8 cellular contexts compared by ENCODE assay signal in genomic region chr11:30960387-30960992, GRCh38.
DNase-seq lines count a peak whose midpoint lies in the region; ATAC-seq and TF ChIP-seq lines count a peak whose summit lies in the region.

No MANE protein-coding gene starts in this region.

- no peaks in the 10 kb centered on the region for H3K36me3 Mint-ChIP-seq in mesothelial cell of epicardium

- no peaks in the 10 kb centered on the region for H3K9me3 Mint-ChIP-seq in mesothelial cell of epicardium

- no peak overlapping the region for H3K4me3 ChIP-seq in astrocyte of the cerebellum (ENCODE audit: low read depth, low read length)

- no peaks in the 10 kb centered on the region for H3K4me1 Mint-ChIP-seq in mesothelial cell of epicardium

- DNase-seq in NCI-H146 treated with DMSO at 0.1 percent for 48 hours (lab: John Stamatoyannopoulos, UW; ENCODE audit: unreplicated experiment), result peak; percentile 75
- peak; percentile 62 for DNase-seq in astrocyte of the cerebellum (ENCODE audit: low read depth)
- no peak for DNase-seq in mesothelial cell of epicardium (ENCODE audit: low spot score in 2 of 2, unreplicated experiment in 2 of 2)
- no peak for DNase-seq in sciatic nerve (ENCODE audit: low spot score)

- ATAC-seq in sciatic nerve (no peak), HG02759 (IDR thresholded peaks at IDR 0.05; ENCODE audit: unreplicated experiment) (no peak), HG02678 (IDR thresholded peaks at IDR 0.05; ENCODE audit: unreplicated experiment) (no peak), HG03432 (IDR thresholded peaks at IDR 0.05; ENCODE audit: unreplicated experiment) (no peak)

- in situ Hi-C loops in astrocyte of the cerebellum (cut with HindIII; ENCODE audit: low sequenced_read_pairs), result no loop called here

- peak; percentile 32; the same call in 1 of the 2 replicates for TF ChIP-seq CTCF in GM12874 (IDR thresholded peaks at IDR 0.05; ENCODE audit: insufficient read depth, low read depth, low read length)
- TF ChIP-seq CTCF in astrocyte of the cerebellum (IDR thresholded peaks at IDR 0.05; ENCODE audit: low read depth, low read length, missing control alignments), result peak; percentile 75
- TF ChIP-seq CTCF in mesothelial cell of epicardium (IDR thresholded peaks at IDR 0.05; ENCODE audit: unreplicated experiment), result peak; percentile 27

- no peak overlapping the region for H3K27ac Mint-ChIP-seq in mesothelial cell of epicardium

- peaks cover 40% of the 10 kb centered on the region for H3K27me3 Mint-ChIP-seq in mesothelial cell of epicardium (ENCODE audit: low read depth)

- H3K4me3 Mint-ChIP-seq in mesothelial cell of epicardium, result no peak overlapping the region

- intact Hi-C loops in sciatic nerve (cut with DNase I), result no loop called here

Comparison
In these comparisons a context has a peak if more than half of its experiments do, and no peak if none do; other contexts are left out.
1. DNase-seq: peak in NCI-H146 treated with DMSO at 0.1 percent for 48 hours (single experiment) and astrocyte of the cerebellum (single experiment); none in mesothelial cell of epicardium (0 of 2) and sciatic nerve (single experiment).
2. Peak in every context shown above with its lines, with median percentiles within 50 percentile points of each other: CTCF ChIP-seq.